In the genomic region with DNA sequence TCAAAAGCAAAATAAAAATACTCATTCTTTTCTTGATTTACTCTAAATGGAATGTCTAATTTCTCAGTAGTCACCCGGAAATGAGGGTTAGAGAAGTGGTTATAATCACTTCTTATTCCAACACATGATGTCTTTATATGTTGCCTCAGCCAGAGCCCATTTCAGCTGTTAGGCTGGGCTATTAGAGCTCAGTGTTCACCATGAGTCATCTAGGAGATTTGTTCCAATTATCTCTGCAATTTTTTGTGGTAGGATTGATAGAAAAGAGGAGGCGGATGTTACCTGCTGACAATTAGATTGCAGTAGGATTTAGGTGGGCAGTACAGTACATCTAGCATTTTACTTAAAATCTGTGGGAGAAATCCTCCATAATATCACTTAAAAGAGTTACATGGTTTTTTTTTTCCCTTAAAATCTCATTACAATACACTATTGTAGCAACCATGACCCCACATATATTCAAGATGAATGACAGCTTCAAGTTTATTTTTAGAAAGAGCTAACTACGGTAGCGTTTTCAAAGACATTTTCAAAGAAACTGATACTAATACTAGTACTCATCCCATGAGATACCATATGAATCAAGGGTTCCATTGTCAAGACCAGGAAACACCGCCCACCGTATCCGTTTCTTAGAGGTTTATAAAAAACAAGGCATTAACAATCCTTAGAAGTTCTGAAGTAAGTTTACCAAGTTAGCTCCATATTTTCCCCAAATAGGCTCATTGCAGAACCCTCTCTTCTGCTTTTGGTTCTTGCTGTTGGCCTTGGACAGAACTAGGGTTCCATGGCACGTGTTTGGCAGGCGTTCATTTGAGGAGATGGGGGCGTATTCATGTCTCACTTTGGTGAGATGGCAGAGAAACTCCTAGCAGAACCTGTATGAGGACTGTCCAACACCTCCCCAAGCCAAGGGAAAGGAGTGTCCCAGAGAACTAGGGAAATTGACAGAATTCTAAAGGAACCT, we compare ENCODE assay signal across 10 cellular contexts. TPM values are rescaled to one million over a fixed set of nuclear protein-coding genes. Genes with fewer than 3 reads are reported as not detected.
A peak's percentile ranks its signal among the peaks of the same experiment; 100 is the strongest.
DNase-seq lines count a peak whose midpoint lies in the region; ATAC-seq and TF ChIP-seq lines count a peak whose summit lies in the region.
"Had no signal": no experiment of that assay in that cellular context is flagged by ENCODE, and none has a peak within 500 bp of the region (broad histone marks: within the 10 kb centered on the region; RNA-seq: fewer than 3 reads in every experiment).

No MANE protein-coding gene starts in this region.

- peak; percentile 79 for ATAC-seq in stimulated activated naive CD8-positive, alpha-beta T cell treated with anti-CD3 and anti-CD28 coated beads, Interleukin-15, Interleukin-2, amounts not matched to agents 100 U/mL and 50 U/mL, for 24 hours
- no peak for ATAC-seq in HG03135 (IDR thresholded peaks at IDR 0.05; ENCODE audit: unreplicated experiment)

- DNase-seq in activated T-cell treated with anti-CD3 and anti-CD28 coated beads for 48 hours (ENCODE audit: low read depth) (peak; percentile 34), kidney glomerular epithelial cell (lab: John Stamatoyannopoulos, UW) (peak; percentile 15), progenitor cell of endocrine pancreas (ENCODE audit: low spot score, unreplicated experiment) (no peak), NCI-H345 treated with DMSO at 0.1 percent for 48 hours (lab: John Stamatoyannopoulos, UW; ENCODE audit: unreplicated experiment) (no peak)
- DNase-seq in activated T-cell treated with anti-CD3 and anti-CD28 coated beads, Interleukin-2, amount 50 U/mL, for 1 hour: no peak
- no peak for DNase-seq in activated T-helper 2 cell treated with anti-CD3 and anti-CD28 coated beads, Interferon-gamma antibody, Interleukin-2, Interleukin-4, amounts not matched to agents 10 μg/mL and 5 μg/mL and 100 μg/mL, durations not matched to agents 14 hours and 24 hours and 36 hours (ENCODE audit: low spot score)
- DNase-seq in stimulated activated naive CD8-positive, alpha-beta T cell treated with anti-CD3 and anti-CD28 coated beads, Interleukin-15, Interleukin-2, amounts not matched to agents 100 U/mL and 50 U/mL, for 24 hours: peak; percentile 13
- DNase-seq: KG1, naive B cell had no signal

- peaks cover 21% of the 10 kb centered on the region for H3K4me1 Mint-ChIP-seq in activated T-helper 2 cell treated with anti-CD3 and anti-CD28 coated beads, Interferon-gamma antibody, Interleukin-2, Interleukin-4, amounts not matched to agents 10 μg/mL and 5 μg/mL and 100 μg/mL, durations not matched to agents 14 hours and 24 hours and 36 hours (ENCODE audit: low read depth)
- H3K4me1 Mint-ChIP-seq in progenitor cell of endocrine pancreas (ENCODE audit: low read depth): peaks cover 31% of the 10 kb centered on the region

- no peaks in the 10 kb centered on the region for H3K9me3 Mint-ChIP-seq in activated T-helper 2 cell treated with anti-CD3 and anti-CD28 coated beads, Interferon-gamma antibody, Interleukin-2, Interleukin-4, amounts not matched to agents 10 μg/mL and 5 μg/mL and 100 μg/mL, durations not matched to agents 14 hours and 24 hours and 36 hours
- H3K9me3 Mint-ChIP-seq in progenitor cell of endocrine pancreas (ENCODE audit: low read depth): no peaks in the 10 kb centered on the region

- H3K36me3 Mint-ChIP-seq in activated T-helper 2 cell treated with anti-CD3 and anti-CD28 coated beads, Interferon-gamma antibody, Interleukin-2, Interleukin-4, amounts not matched to agents 10 μg/mL and 5 μg/mL and 100 μg/mL, durations not matched to agents 14 hours and 24 hours and 36 hours (ENCODE audit: low read depth): no peaks in the 10 kb centered on the region
- H3K36me3 Mint-ChIP-seq in progenitor cell of endocrine pancreas (ENCODE audit: insufficient read depth): peaks cover 16% of the 10 kb centered on the region
- H3K36me3 Mint-ChIP-seq: naive B cell had no signal

- intact Hi-C loops in activated T-helper 2 cell treated with anti-CD3 and anti-CD28 coated beads, Interferon-gamma antibody, Interleukin-2, Interleukin-4, amounts not matched to agents 10 μg/mL and 5 μg/mL and 100 μg/mL, durations not matched to agents 14 hours and 24 hours and 36 hours (cut with micrococcal nuclease): loop anchor here (2.0 to 10.0 kb wide), 4 partner anchors 35 to 202 kb away; a partner anchor contains a TSS

- H3K27ac Mint-ChIP-seq in activated T-helper 2 cell treated with anti-CD3 and anti-CD28 coated beads, Interferon-gamma antibody, Interleukin-2, Interleukin-4, amounts not matched to agents 10 μg/mL and 5 μg/mL and 100 μg/mL, durations not matched to agents 14 hours and 24 hours and 36 hours: peak overlapping the region; percentile 83
- H3K27ac Mint-ChIP-seq in progenitor cell of endocrine pancreas: no peak overlapping the region
- H3K27ac Mint-ChIP-seq: naive B cell had no signal

- no peak for TF ChIP-seq CTCF in progenitor cell of endocrine pancreas (IDR thresholded peaks at IDR 0.05; ENCODE audit: unreplicated experiment)

- peaks cover 3% of the 10 kb centered on the region for H3K27me3 Mint-ChIP-seq in activated T-helper 2 cell treated with anti-CD3 and anti-CD28 coated beads, Interferon-gamma antibody, Interleukin-2, Interleukin-4, amounts not matched to agents 10 μg/mL and 5 μg/mL and 100 μg/mL, durations not matched to agents 14 hours and 24 hours and 36 hours (ENCODE audit: low read depth)
- H3K27me3 Mint-ChIP-seq in progenitor cell of endocrine pancreas: no peaks in the 10 kb centered on the region

- H3K4me3 Mint-ChIP-seq in activated T-helper 2 cell treated with anti-CD3 and anti-CD28 coated beads, Interferon-gamma antibody, Interleukin-2, Interleukin-4, amounts not matched to agents 10 μg/mL and 5 μg/mL and 100 μg/mL, durations not matched to agents 14 hours and 24 hours and 36 hours (ENCODE audit: low read depth): peak overlapping the region; percentile 7
- H3K4me3 Mint-ChIP-seq in progenitor cell of endocrine pancreas (ENCODE audit: low read depth): no peak overlapping the region
- H3K4me3 Mint-ChIP-seq: naive B cell had no signal

RNA-seq across cellular contexts. Expression of a gene that starts 10.4 kb away (rescaled TPM):
- total RNA-seq in activated T-helper 2 cell treated with anti-CD3 and anti-CD28 coated beads, Interferon-gamma antibody, Interleukin-2, Interleukin-4, amounts not matched to agents 10 μg/mL and 5 μg/mL and 100 μg/mL, durations not matched to agents 14 hours and 24 hours and 36 hours: 0.14 TPM in 1 of 2 replicates, not detected in the other
- total RNA-seq in progenitor cell of endocrine pancreas: 85.0 and 107 TPM in 2 replicates

RNA-seq across cellular contexts. Expression of a gene that starts 15.9 kb away (rescaled TPM):
- total RNA-seq in activated T-helper 2 cell treated with anti-CD3 and anti-CD28 coated beads, Interferon-gamma antibody, Interleukin-2, Interleukin-4, amounts not matched to agents 10 μg/mL and 5 μg/mL and 100 μg/mL, durations not matched to agents 14 hours and 24 hours and 36 hours: not detected in 2 replicates
- 4.9 and 5.1 TPM in 2 replicates for total RNA-seq in progenitor cell of endocrine pancreas

Comparison
In these comparisons a context has a peak if more than half of its experiments do, and no peak if none do; other contexts are left out.
1. DNase-seq: peak in activated T-cell treated with anti-CD3 and anti-CD28 coated beads for 48 hours (single experiment), kidney glomerular epithelial cell (single experiment) and stimulated activated naive CD8-positive, alpha-beta T cell treated with anti-CD3 and anti-CD28 coated beads, Interleukin-15, Interleukin-2, amounts not matched to agents 100 U/mL and 50 U/mL, for 24 hours (single experiment); none in activated T-cell treated with anti-CD3 and anti-CD28 coated beads, Interleukin-2, amount 50 U/mL, for 1 hour (single experiment), activated T-helper 2 cell treated with anti-CD3 and anti-CD28 coated beads, Interferon-gamma antibody, Interleukin-2, Interleukin-4, amounts not matched to agents 10 μg/mL and 5 μg/mL and 100 μg/mL, durations not matched to agents 14 hours and 24 hours and 36 hours (single experiment), progenitor cell of endocrine pancreas (single experiment) and NCI-H345 treated with DMSO at 0.1 percent for 48 hours (single experiment).
2. RNA of a gene that starts 10.4 kb away (total RNA-seq): 85.0 to 107 TPM in progenitor cell of endocrine pancreas; 0.14 TPM in activated T-helper 2 cell treated with anti-CD3 and anti-CD28 coated beads, Interferon-gamma antibody, Interleukin-2, Interleukin-4, amounts not matched to agents 10 μg/mL and 5 μg/mL and 100 μg/mL, durations not matched to agents 14 hours and 24 hours and 36 hours; every median in the first group is over 10 times any median in the second.